1 cellular context compared by ENCODE assay signal in the genomic region with DNA sequence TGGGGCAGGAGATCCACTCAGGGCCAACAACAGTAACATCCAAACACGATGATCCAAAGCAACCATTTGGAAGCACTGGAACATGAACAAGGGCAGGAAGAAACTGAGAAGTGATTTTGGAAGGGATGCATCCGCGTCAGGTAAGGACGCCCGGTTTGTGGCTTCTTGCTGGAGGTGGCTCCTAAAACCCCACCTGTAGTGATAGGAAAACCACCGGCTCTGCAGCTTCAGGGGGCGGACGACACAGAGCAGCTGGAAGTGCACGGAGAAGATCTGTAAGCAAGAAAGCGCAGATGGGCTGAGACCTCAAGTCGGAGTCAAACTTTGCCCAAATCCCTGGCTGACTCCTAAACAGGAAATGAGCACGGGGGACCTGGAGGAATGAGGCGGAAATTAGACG.
TF ChIP-seq lines count a peak whose summit lies in the region.

No MANE protein-coding gene starts in this region.

TF ChIP-seq in H1, 55 proteins besides CTCF, POLR2A, EP300 and RAD21 (continued from another document):
- TF ChIP-seq TBP (IDR thresholded peaks at IDR 0.05; ENCODE audit: low read depth, low read length): no peak
- TF ChIP-seq, protein P1, sequence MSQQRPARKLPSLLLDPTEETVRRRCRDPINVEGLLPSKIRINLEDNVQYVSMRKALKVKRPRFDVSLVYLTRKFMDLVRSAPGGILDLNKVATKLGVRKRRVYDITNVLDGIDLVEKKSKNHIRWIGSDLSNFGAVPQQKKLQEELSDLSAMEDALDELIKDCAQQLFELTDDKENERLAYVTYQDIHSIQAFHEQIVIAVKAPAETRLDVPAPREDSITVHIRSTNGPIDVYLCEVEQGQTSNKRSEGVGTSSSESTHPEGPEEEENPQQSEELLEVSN (IDR thresholded peaks at IDR 0.05): no peak
- TF ChIP-seq, protein P2, sequence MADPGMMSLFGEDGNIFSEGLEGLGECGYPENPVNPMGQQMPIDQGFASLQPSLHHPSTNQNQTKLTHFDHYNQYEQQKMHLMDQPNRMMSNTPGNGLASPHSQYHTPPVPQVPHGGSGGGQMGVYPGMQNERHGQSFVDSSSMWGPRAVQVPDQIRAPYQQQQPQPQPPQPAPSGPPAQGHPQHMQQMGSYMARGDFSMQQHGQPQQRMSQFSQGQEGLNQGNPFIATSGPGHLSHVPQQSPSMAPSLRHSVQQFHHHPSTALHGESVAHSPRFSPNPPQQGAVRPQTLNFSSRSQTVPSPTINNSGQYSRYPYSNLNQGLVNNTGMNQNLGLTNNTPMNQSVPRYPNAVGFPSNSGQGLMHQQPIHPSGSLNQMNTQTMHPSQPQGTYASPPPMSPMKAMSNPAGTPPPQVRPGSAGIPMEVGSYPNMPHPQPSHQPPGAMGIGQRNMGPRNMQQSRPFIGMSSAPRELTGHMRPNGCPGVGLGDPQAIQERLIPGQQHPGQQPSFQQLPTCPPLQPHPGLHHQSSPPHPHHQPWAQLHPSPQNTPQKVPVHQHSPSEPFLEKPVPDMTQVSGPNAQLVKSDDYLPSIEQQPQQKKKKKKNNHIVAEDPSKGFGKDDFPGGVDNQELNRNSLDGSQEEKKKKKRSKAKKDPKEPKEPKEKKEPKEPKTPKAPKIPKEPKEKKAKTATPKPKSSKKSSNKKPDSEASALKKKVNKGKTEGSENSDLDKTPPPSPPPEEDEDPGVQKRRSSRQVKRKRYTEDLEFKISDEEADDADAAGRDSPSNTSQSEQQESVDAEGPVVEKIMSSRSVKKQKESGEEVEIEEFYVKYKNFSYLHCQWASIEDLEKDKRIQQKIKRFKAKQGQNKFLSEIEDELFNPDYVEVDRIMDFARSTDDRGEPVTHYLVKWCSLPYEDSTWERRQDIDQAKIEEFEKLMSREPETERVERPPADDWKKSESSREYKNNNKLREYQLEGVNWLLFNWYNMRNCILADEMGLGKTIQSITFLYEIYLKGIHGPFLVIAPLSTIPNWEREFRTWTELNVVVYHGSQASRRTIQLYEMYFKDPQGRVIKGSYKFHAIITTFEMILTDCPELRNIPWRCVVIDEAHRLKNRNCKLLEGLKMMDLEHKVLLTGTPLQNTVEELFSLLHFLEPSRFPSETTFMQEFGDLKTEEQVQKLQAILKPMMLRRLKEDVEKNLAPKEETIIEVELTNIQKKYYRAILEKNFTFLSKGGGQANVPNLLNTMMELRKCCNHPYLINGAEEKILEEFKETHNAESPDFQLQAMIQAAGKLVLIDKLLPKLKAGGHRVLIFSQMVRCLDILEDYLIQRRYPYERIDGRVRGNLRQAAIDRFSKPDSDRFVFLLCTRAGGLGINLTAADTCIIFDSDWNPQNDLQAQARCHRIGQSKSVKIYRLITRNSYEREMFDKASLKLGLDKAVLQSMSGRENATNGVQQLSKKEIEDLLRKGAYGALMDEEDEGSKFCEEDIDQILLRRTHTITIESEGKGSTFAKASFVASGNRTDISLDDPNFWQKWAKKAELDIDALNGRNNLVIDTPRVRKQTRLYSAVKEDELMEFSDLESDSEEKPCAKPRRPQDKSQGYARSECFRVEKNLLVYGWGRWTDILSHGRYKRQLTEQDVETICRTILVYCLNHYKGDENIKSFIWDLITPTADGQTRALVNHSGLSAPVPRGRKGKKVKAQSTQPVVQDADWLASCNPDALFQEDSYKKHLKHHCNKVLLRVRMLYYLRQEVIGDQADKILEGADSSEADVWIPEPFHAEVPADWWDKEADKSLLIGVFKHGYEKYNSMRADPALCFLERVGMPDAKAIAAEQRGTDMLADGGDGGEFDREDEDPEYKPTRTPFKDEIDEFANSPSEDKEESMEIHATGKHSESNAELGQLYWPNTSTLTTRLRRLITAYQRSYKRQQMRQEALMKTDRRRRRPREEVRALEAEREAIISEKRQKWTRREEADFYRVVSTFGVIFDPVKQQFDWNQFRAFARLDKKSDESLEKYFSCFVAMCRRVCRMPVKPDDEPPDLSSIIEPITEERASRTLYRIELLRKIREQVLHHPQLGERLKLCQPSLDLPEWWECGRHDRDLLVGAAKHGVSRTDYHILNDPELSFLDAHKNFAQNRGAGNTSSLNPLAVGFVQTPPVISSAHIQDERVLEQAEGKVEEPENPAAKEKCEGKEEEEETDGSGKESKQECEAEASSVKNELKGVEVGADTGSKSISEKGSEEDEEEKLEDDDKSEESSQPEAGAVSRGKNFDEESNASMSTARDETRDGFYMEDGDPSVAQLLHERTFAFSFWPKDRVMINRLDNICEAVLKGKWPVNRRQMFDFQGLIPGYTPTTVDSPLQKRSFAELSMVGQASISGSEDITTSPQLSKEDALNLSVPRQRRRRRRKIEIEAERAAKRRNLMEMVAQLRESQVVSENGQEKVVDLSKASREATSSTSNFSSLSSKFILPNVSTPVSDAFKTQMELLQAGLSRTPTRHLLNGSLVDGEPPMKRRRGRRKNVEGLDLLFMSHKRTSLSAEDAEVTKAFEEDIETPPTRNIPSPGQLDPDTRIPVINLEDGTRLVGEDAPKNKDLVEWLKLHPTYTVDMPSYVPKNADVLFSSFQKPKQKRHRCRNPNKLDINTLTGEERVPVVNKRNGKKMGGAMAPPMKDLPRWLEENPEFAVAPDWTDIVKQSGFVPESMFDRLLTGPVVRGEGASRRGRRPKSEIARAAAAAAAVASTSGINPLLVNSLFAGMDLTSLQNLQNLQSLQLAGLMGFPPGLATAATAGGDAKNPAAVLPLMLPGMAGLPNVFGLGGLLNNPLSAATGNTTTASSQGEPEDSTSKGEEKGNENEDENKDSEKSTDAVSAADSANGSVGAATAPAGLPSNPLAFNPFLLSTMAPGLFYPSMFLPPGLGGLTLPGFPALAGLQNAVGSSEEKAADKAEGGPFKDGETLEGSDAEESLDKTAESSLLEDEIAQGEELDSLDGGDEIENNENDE (IDR thresholded peaks at IDR 0.05; ENCODE audit: insufficient replicate concordance, low read length): no peak
- no peak for TF ChIP-seq SIRT6 (IDR thresholded peaks at IDR 0.05; ENCODE audit: low read length)
